ENCODE assay signal across 38 cellular contexts in genomic region chr2:68478688-68479087, GRCh38.
"Had no signal": no experiment of that assay in that cellular context is flagged by ENCODE, and none has a peak within 500 bp of the region (broad histone marks: within the 10 kb centered on the region; RNA-seq: fewer than 3 reads in every experiment).

No MANE protein-coding gene starts in this region.

- ATAC-seq: activated CD4-positive, alpha-beta T cell treated with anti-CD3 and anti-CD28 coated beads for 36 hours; activated CD8-positive, alpha-beta memory T cell treated with anti-CD3 and anti-CD28 coated beads, Interleukin-2, amount 10 ng/mL, durations not matched to agents 7 days and 5 days; activated CD8-positive, alpha-beta T cell treated with anti-CD3 and anti-CD28 coated beads, Interleukin-2, amount 10 ng/mL, durations not matched to agents 7 days and 5 days; activated naive CD8-positive, alpha-beta T cell treated with anti-CD3 and anti-CD28 coated beads, Interleukin-2, amount 50 U/mL, for 24 hours; body of pancreas; effector memory CD8-positive, alpha-beta T cell; gastroesophageal sphincter; heart right ventricle; T-helper 17 cell had no signal

- H3K27me3 ChIP-seq: adrenal gland, body of pancreas, breast epithelium, dorsolateral prefrontal cortex, esophagus squamous epithelium, gastroesophageal sphincter, heart right ventricle had no signal

- H3K36me3 ChIP-seq: adrenal gland, breast epithelium, esophagus squamous epithelium, gastroesophageal sphincter, WERI-Rb-1 had no signal

- DNase-seq: activated B cell treated with CpG ODN at 0.5 μM for 24 hours; activated CD4-positive, alpha-beta memory T cell treated with anti-CD3 and anti-CD28 coated beads for 36 hours; activated CD4-positive, alpha-beta T cell treated with anti-CD3 and anti-CD28 coated beads for 36 hours; activated CD4-positive, alpha-beta T cell treated with anti-CD3 and anti-CD28 coated beads, Interleukin-2, amount 10 ng/mL, durations not matched to agents 24 days and 14 days; activated CD4-positive, CD25-positive, alpha-beta regulatory T cell treated with anti-CD3 and anti-CD28 coated beads, Interleukin-2, amount 50 U/mL, for 72 hours; activated CD8-positive, alpha-beta memory T cell treated with anti-CD3 and anti-CD28 coated beads, Interleukin-2, amount 10 ng/mL, durations not matched to agents 7 days and 5 days; activated CD8-positive, alpha-beta memory T cell treated with anti-CD3 and anti-CD28 coated beads, Interleukin-2, amount 50 U/mL, for 4 hours; activated CD8-positive, alpha-beta T cell treated with anti-CD3 and anti-CD28 coated beads, Interleukin-2, amount 10 ng/mL, durations not matched to agents 7 days and 5 days; activated effector memory CD4-positive, alpha-beta T cell treated with anti-CD3 and anti-CD28 coated beads, Interleukin-2, amount 50 U/mL, for 16 hours; activated naive CD4-positive, alpha-beta T cell treated with anti-CD3 and anti-CD28 coated beads for 36 hours; activated naive CD8-positive, alpha-beta T cell treated with anti-CD3 and anti-CD28 coated beads for 36 hours; activated naive CD8-positive, alpha-beta T cell treated with anti-CD3 and anti-CD28 coated beads, Interleukin-2, amount 50 U/mL, for 24 hours; activated T-cell treated with anti-CD3 and anti-CD28 coated beads, Interleukin-2, amount 50 U/mL, for 1 hour; activated T-cell treated with anti-CD3 and anti-CD28 coated beads, Interleukin-2, amount 50 U/mL, for 48 hours; adrenal gland; amygdala; aorta; body of pancreas; dorsolateral prefrontal cortex; effector CD4-positive, alpha-beta T cell; effector memory CD8-positive, alpha-beta T cell; esophagus squamous epithelium; foreskin melanocyte; heart right ventricle; T-helper 1 cell; T-helper 17 cell; T1000; WERI-Rb-1 had no signal

- H3K27ac ChIP-seq: adrenal gland, body of pancreas, breast epithelium, coronary artery, dorsolateral prefrontal cortex, epithelial cell of prostate, esophagus squamous epithelium, gastroesophageal sphincter, heart right ventricle, WERI-Rb-1 had no signal

- H3K4me3 ChIP-seq: adrenal gland, body of pancreas, breast epithelium, coronary artery, dorsolateral prefrontal cortex, esophagus squamous epithelium, gastroesophageal sphincter, heart right ventricle had no signal

- H3K4me1 ChIP-seq: adrenal gland, body of pancreas, breast epithelium, gastroesophageal sphincter, heart right ventricle had no signal

- H3K36me3 Mint-ChIP-seq: activated CD4-positive, alpha-beta memory T cell treated with anti-CD3 and anti-CD28 coated beads for 36 hours had no signal

- H3K9me3 Mint-ChIP-seq: activated B cell treated with CpG ODN at 0.5 μM for 24 hours; activated CD4-positive, alpha-beta memory T cell treated with anti-CD3 and anti-CD28 coated beads for 36 hours; activated CD4-positive, alpha-beta T cell treated with anti-CD3 and anti-CD28 coated beads, Interleukin-2, amount 10 ng/mL, durations not matched to agents 24 days and 14 days; activated naive CD4-positive, alpha-beta T cell treated with anti-CD3 and anti-CD28 coated beads for 36 hours; activated naive CD4-positive, alpha-beta T cell treated with anti-CD3 and anti-CD28 coated beads, Interleukin-2, amount 50 U/mL, for 24 hours; activated naive CD8-positive, alpha-beta T cell treated with anti-CD3 and anti-CD28 coated beads for 36 hours; activated naive CD8-positive, alpha-beta T cell treated with anti-CD3 and anti-CD28 coated beads, Interleukin-2, amount 50 U/mL, for 24 hours; activated T-helper 1 cell treated with anti-CD3 and anti-CD28 coated beads, Interleukin-12 subunit alpha, Interleukin-12 subunit beta, Interleukin-2, Interleukin-4 antibody, amounts not matched to agents 30 ng/mL and 10 ng/mL and 1 ng/mL, durations not matched to agents 14 hours and 24 hours and 36 hours; activated T-helper 2 cell treated with anti-CD3 and anti-CD28 coated beads, Interferon-gamma antibody, Interleukin-2, Interleukin-4, amounts not matched to agents 10 μg/mL and 5 μg/mL and 100 μg/mL, durations not matched to agents 14 hours and 24 hours and 36 hours; central memory CD8-positive, alpha-beta T cell; dendritic cell treated with granulocyte-macrophage colony-stimulating factor and Interleukin-4, amounts not matched to agents 40 ng/mL and 50 ng/mL, for 4 days; effector memory CD8-positive, alpha-beta T cell; T-helper 2 cell treated with Interferon-gamma antibody and Interleukin-4, amounts not matched to agents 5 μg/mL and 100 μg/mL, for 36 hours had no signal

- H3K27me3 Mint-ChIP-seq: activated B cell treated with CpG ODN at 0.5 μM for 24 hours; activated CD4-positive, alpha-beta memory T cell treated with anti-CD3 and anti-CD28 coated beads for 36 hours; activated CD4-positive, alpha-beta T cell treated with anti-CD3 and anti-CD28 coated beads for 36 hours; activated CD4-positive, alpha-beta T cell treated with anti-CD3 and anti-CD28 coated beads, Interleukin-2, amount 10 ng/mL, durations not matched to agents 24 days and 14 days; activated CD8-positive, alpha-beta memory T cell treated with anti-CD3 and anti-CD28 coated beads, Interleukin-2, amount 10 ng/mL, durations not matched to agents 7 days and 5 days; activated naive CD4-positive, alpha-beta T cell treated with anti-CD3 and anti-CD28 coated beads, Interleukin-2, amount 50 U/mL, for 24 hours; activated naive CD8-positive, alpha-beta T cell treated with anti-CD3 and anti-CD28 coated beads for 36 hours; activated naive CD8-positive, alpha-beta T cell treated with anti-CD3 and anti-CD28 coated beads, Interleukin-2, amount 50 U/mL, for 24 hours; central memory CD8-positive, alpha-beta T cell; dendritic cell treated with granulocyte-macrophage colony-stimulating factor and Interleukin-4, amounts not matched to agents 40 ng/mL and 50 ng/mL, for 4 days; effector memory CD8-positive, alpha-beta T cell; T-helper 17 cell had no signal

- H3K4me3 Mint-ChIP-seq: activated B cell treated with CpG ODN at 0.5 μM for 24 hours; activated CD4-positive, alpha-beta memory T cell treated with anti-CD3 and anti-CD28 coated beads for 36 hours; activated CD4-positive, alpha-beta T cell treated with anti-CD3 and anti-CD28 coated beads for 36 hours; activated CD4-positive, alpha-beta T cell treated with anti-CD3 and anti-CD28 coated beads, Interleukin-2, amount 10 ng/mL, durations not matched to agents 24 days and 14 days; activated CD8-positive, alpha-beta memory T cell treated with anti-CD3 and anti-CD28 coated beads, Interleukin-2, amount 10 ng/mL, durations not matched to agents 7 days and 5 days; activated CD8-positive, alpha-beta T cell treated with anti-CD3 and anti-CD28 coated beads, Interleukin-2, amount 10 ng/mL, durations not matched to agents 7 days and 5 days; activated naive CD4-positive, alpha-beta T cell treated with anti-CD3 and anti-CD28 coated beads for 36 hours; activated naive CD4-positive, alpha-beta T cell treated with anti-CD3 and anti-CD28 coated beads, Interleukin-2, amount 50 U/mL, for 24 hours; activated naive CD8-positive, alpha-beta T cell treated with anti-CD3 and anti-CD28 coated beads for 36 hours; activated naive CD8-positive, alpha-beta T cell treated with anti-CD3 and anti-CD28 coated beads, Interleukin-2, amount 50 U/mL, for 24 hours; activated T-helper 1 cell treated with anti-CD3 and anti-CD28 coated beads, Interleukin-12 subunit alpha, Interleukin-12 subunit beta, Interleukin-2, Interleukin-4 antibody, amounts not matched to agents 30 ng/mL and 10 ng/mL and 1 ng/mL, durations not matched to agents 14 hours and 24 hours and 36 hours; central memory CD8-positive, alpha-beta T cell; dendritic cell treated with granulocyte-macrophage colony-stimulating factor and Interleukin-4, amounts not matched to agents 40 ng/mL and 50 ng/mL, for 4 days; effector memory CD8-positive, alpha-beta T cell; T-helper 17 cell; T-helper 2 cell treated with Interferon-gamma antibody and Interleukin-4, amounts not matched to agents 5 μg/mL and 100 μg/mL, for 36 hours had no signal

- H3K27ac Mint-ChIP-seq: activated B cell treated with CpG ODN at 0.5 μM for 24 hours; activated CD4-positive, alpha-beta memory T cell treated with anti-CD3 and anti-CD28 coated beads for 36 hours; activated CD4-positive, alpha-beta T cell treated with anti-CD3 and anti-CD28 coated beads for 36 hours; activated CD4-positive, alpha-beta T cell treated with anti-CD3 and anti-CD28 coated beads, Interleukin-2, amount 10 ng/mL, durations not matched to agents 24 days and 14 days; activated CD8-positive, alpha-beta memory T cell treated with anti-CD3 and anti-CD28 coated beads, Interleukin-2, amount 10 ng/mL, durations not matched to agents 7 days and 5 days; activated CD8-positive, alpha-beta T cell treated with anti-CD3 and anti-CD28 coated beads, Interleukin-2, amount 10 ng/mL, durations not matched to agents 7 days and 5 days; activated naive CD4-positive, alpha-beta T cell treated with anti-CD3 and anti-CD28 coated beads for 36 hours; activated naive CD4-positive, alpha-beta T cell treated with anti-CD3 and anti-CD28 coated beads, Interleukin-2, amount 50 U/mL, for 24 hours; activated naive CD8-positive, alpha-beta T cell treated with anti-CD3 and anti-CD28 coated beads for 36 hours; activated naive CD8-positive, alpha-beta T cell treated with anti-CD3 and anti-CD28 coated beads, Interleukin-2, amount 50 U/mL, for 24 hours; activated T-helper 1 cell treated with anti-CD3 and anti-CD28 coated beads, Interleukin-12 subunit alpha, Interleukin-12 subunit beta, Interleukin-2, Interleukin-4 antibody, amounts not matched to agents 30 ng/mL and 10 ng/mL and 1 ng/mL, durations not matched to agents 14 hours and 24 hours and 36 hours; activated T-helper 2 cell treated with anti-CD3 and anti-CD28 coated beads, Interferon-gamma antibody, Interleukin-2, Interleukin-4, amounts not matched to agents 10 μg/mL and 5 μg/mL and 100 μg/mL, durations not matched to agents 14 hours and 24 hours and 36 hours; dendritic cell treated with granulocyte-macrophage colony-stimulating factor and Interleukin-4, amounts not matched to agents 40 ng/mL and 50 ng/mL, for 4 days; effector memory CD8-positive, alpha-beta T cell; T-helper 17 cell; T-helper 2 cell treated with Interferon-gamma antibody and Interleukin-4, amounts not matched to agents 5 μg/mL and 100 μg/mL, for 36 hours had no signal

- H3K9me3 ChIP-seq: adrenal gland, body of pancreas, breast epithelium, esophagus squamous epithelium, gastroesophageal sphincter had no signal

- H3K4me1 Mint-ChIP-seq: activated B cell treated with CpG ODN at 0.5 μM for 24 hours; activated CD4-positive, alpha-beta T cell treated with anti-CD3 and anti-CD28 coated beads for 36 hours; central memory CD8-positive, alpha-beta T cell had no signal
